8 cellular contexts compared by ENCODE assay signal in genomic region chr6:139290787-139291294, GRCh38. TPM values are rescaled to one million over a fixed set of nuclear protein-coding genes. Genes with fewer than 3 reads are reported as not detected.
DNase-seq lines count a peak whose midpoint lies in the region; ATAC-seq, FAIRE-seq and TF ChIP-seq lines count a peak whose summit lies in the region.

No MANE protein-coding gene starts in this region.

- H3K36me3 Mint-ChIP-seq in astrocyte (ENCODE audit: low read depth, unreplicated experiment): no peaks in the 10 kb centered on the region

- H3K4me3 Mint-ChIP-seq in astrocyte (ENCODE audit: unreplicated experiment): no peak overlapping the region

- H4K20me1 ChIP-seq in KMS-11 (ENCODE audit: insufficient read depth) (no peaks in the 10 kb centered on the region), astrocyte (ENCODE audit: insufficient read depth, low read length) (no peaks in the 10 kb centered on the region)

- no peaks in the 10 kb centered on the region for H3K27me3 Mint-ChIP-seq in astrocyte (ENCODE audit: low read depth, unreplicated experiment)

- TF ChIP-seq CTCF in KMS-11 (conservative IDR thresholded peaks at IDR 0.05; ENCODE audit: low read depth, low read length) (no peak), astrocyte (IDR thresholded peaks at IDR 0.05; ENCODE audit: insufficient read depth, low read depth, low read length) (no peak), lower lobe of right lung (IDR thresholded peaks at IDR 0.05) (no peak)

- H3K79me2 ChIP-seq in KMS-11 (ENCODE audit: insufficient read depth, low read depth) (no peaks in the 10 kb centered on the region), astrocyte (ENCODE audit: insufficient read depth, low read length) (no peaks in the 10 kb centered on the region)

- ATAC-seq in GM18498 (IDR thresholded peaks at IDR 0.05; ENCODE audit: unreplicated experiment) (peak; percentile 82), GM21619 (IDR thresholded peaks at IDR 0.05; ENCODE audit: unreplicated experiment) (peak; percentile 81), lower lobe of right lung (peak; percentile 86 to 87)

- H3K9me3 ChIP-seq in astrocyte (ENCODE audit: insufficient read depth, low read depth, low read length) (no peaks in the 10 kb centered on the region), lower lobe of right lung (no peaks in the 10 kb centered on the region)

- H3K27me3 ChIP-seq in KMS-11 (ENCODE audit: insufficient read depth, low read depth) (no peaks in the 10 kb centered on the region), astrocyte (ENCODE audit: insufficient read depth, low read length) (no peaks in the 10 kb centered on the region), lower lobe of right lung (ENCODE audit: low read depth) (no peaks in the 10 kb centered on the region)

- H3K27ac ChIP-seq in KMS-11 (peak overlapping the region; percentile 97), astrocyte (ENCODE audit: low read depth, low read length) (no peak overlapping the region), lower lobe of right lung (peak overlapping the region; percentile 75), urinary bladder (ENCODE audit: low read depth) (peak overlapping the region; percentile 38)

- intact Hi-C loops in lower lobe of right lung (cut with DNase I): no loop called here

- H3K4me2 ChIP-seq in KMS-11 (peak overlapping the region; percentile 100), astrocyte (ENCODE audit: low read length) (peak overlapping the region; percentile 77)

- DNase-seq in astrocyte (ENCODE audit: low read depth) (peak; percentile 71), lower lobe of right lung (no peak), T1000 (lab: John Stamatoyannopoulos, UW) (no peak), D341Med (ENCODE audit: low spot score) (no peak)

- H2AFZ ChIP-seq in KMS-11 (ENCODE audit: low read depth): peak overlapping the region; percentile 35
- H2AFZ ChIP-seq in astrocyte (ENCODE audit: low read depth, low read length): no peak overlapping the region

- WGBS in urinary bladder: 4% methylated on average over 4 of the region's 4 CpGs

- H3K4me3 ChIP-seq in KMS-11 (IDR thresholded peaks at IDR 0.05; ENCODE audit: insufficient read depth, low read depth, low read length): no peak overlapping the region
- H3K4me3 ChIP-seq in astrocyte (ENCODE audit: insufficient read depth, low read depth, low read length): no peak overlapping the region
- no peak overlapping the region for H3K4me3 ChIP-seq in lower lobe of right lung
- H3K4me3 ChIP-seq in urinary bladder (ENCODE audit: low read depth, low read length): no peak overlapping the region

- no peak for FAIRE-seq in astrocyte (lab: Jason Lieb, UNC)

- peaks cover 3% of the 10 kb centered on the region for H3K9me3 Mint-ChIP-seq in astrocyte (ENCODE audit: unreplicated experiment)

- H3K36me3 ChIP-seq in KMS-11 (ENCODE audit: insufficient read depth) (no peaks in the 10 kb centered on the region), astrocyte (ENCODE audit: insufficient read depth, low read length) (no peaks in the 10 kb centered on the region), lower lobe of right lung (no peaks in the 10 kb centered on the region), urinary bladder (ENCODE audit: insufficient read depth) (no peaks in the 10 kb centered on the region)

- H3K4me1 ChIP-seq in KMS-11 (ENCODE audit: low read depth, poor library complexity, severe bottlenecking) (peaks cover 51% of the 10 kb centered on the region), astrocyte (ENCODE audit: insufficient read depth, low read length) (peaks cover 17% of the 10 kb centered on the region), lower lobe of right lung (peaks cover 29% of the 10 kb centered on the region), urinary bladder (ENCODE audit: insufficient read depth) (no peaks in the 10 kb centered on the region)

- peak overlapping the region; percentile 63 for H3K27ac Mint-ChIP-seq in astrocyte (ENCODE audit: unreplicated experiment)

- peaks cover 27% of the 10 kb centered on the region for H3K4me1 Mint-ChIP-seq in astrocyte (ENCODE audit: low read depth, unreplicated experiment)

- peak overlapping the region; percentile 75 for H3K9ac ChIP-seq in KMS-11
- H3K9ac ChIP-seq in astrocyte (ENCODE audit: low read length): no peak overlapping the region

RNA-seq across cellular contexts. Expression of gene TXLNB, which starts 1.0 kb away (rescaled TPM):
- 0.57 and 0.58 TPM in 2 replicates for total RNA-seq in astrocyte
- total RNA-seq in lower lobe of right lung: 1.1 TPM
- total RNA-seq in urinary bladder: 8.0 TPM
- polyA plus RNA-seq in urinary bladder: 0.58 TPM
